In the genomic region with DNA sequence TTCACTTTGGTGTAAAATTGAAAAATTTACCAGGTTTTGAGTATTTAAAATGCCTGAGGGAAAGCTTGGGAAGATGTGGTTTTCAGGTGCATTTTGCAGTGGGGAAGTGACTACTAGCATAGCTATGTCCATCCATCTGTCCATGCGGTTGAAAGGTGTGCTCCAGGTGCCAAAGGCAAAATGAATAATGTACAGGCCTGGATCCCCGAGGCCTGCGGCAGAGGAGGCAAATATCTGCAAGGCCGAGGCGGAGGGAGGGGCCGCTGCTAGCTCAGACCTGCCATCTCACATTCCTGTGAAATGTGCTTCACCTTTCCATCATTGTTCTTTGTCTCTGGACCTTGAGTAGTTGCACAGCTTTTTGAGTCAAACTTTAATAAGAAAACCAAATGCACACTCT, we compare ENCODE assay signal across 16 cellular contexts.
DNase-seq lines count a peak whose midpoint lies in the region; ATAC-seq and TF ChIP-seq lines count a peak whose summit lies in the region.
"Had no signal": no experiment of that assay in that cellular context is flagged by ENCODE, and none has a peak within 500 bp of the region (broad histone marks: within the 10 kb centered on the region; RNA-seq: fewer than 3 reads in every experiment).

No MANE protein-coding gene starts in this region.

- H3K4me3 Mint-ChIP-seq in mesothelial cell of epicardium: no peak overlapping the region
- H3K4me3 Mint-ChIP-seq: CD8-positive, alpha-beta memory T cell had no signal

- H3K27ac Mint-ChIP-seq in mesothelial cell of epicardium: peak overlapping the region; percentile 72
- H3K27ac Mint-ChIP-seq: CD8-positive, alpha-beta memory T cell had no signal

- no peaks in the 10 kb centered on the region for H3K27me3 Mint-ChIP-seq in mesothelial cell of epicardium (ENCODE audit: low read depth)

- H3K27ac ChIP-seq in RWPE1 (peak overlapping the region; percentile 70), epithelial cell of prostate (peak overlapping the region; percentile 88)
- H3K27ac ChIP-seq: KMS-11, SJSA1 had no signal

- no peaks in the 10 kb centered on the region for H3K9me3 Mint-ChIP-seq in mesothelial cell of epicardium
- H3K9me3 Mint-ChIP-seq: CD8-positive, alpha-beta memory T cell had no signal

- DNase-seq in RWPE1 (ENCODE audit: low spot score) (peak; percentile 94), epithelial cell of prostate (ENCODE audit: low read depth, low spot score) (peak; percentile 88), mesothelial cell of epicardium (ENCODE audit: low spot score in 2 of 2, unreplicated experiment in 2 of 2) (no peak), iPS-NIHi7 (ENCODE audit: extremely low spot score) (no peak), midbrain (lab: John Stamatoyannopoulos, UW) (no peak)
- DNase-seq: C1 segment of cervical spinal cord; CD8-positive, alpha-beta memory T cell; NCI-H1417; NCI-H187 treated with DMSO at 0.1 percent for 48 hours; NCI-H226; NCI-H524 had no signal

- CTCF ChIA-PET in RWPE1 (lab: Yijun Ruan, JAX): interaction anchor here (0.7 kb wide), 1 partner anchor 229 kb away, joined by 3 read pairs; no protein-coding TSS in a partner anchor

- TF ChIP-seq CTCF in RWPE1 (conservative IDR thresholded peaks at IDR 0.05; ENCODE audit: low read depth) (no peak), mesothelial cell of epicardium (IDR thresholded peaks at IDR 0.05; ENCODE audit: unreplicated experiment) (no peak)

- POLR2A ChIA-PET in RWPE1 (lab: Yijun Ruan, JAX; ENCODE audit: low non-redundant PET): no interaction called here

- no peak for ATAC-seq in GM21619 (IDR thresholded peaks at IDR 0.05; ENCODE audit: unreplicated experiment)
- ATAC-seq in GM18502 (IDR thresholded peaks at IDR 0.05; ENCODE audit: poor library complexity, unreplicated experiment): no peak
- ATAC-seq: HCT116 had no signal

- H3K36me3 Mint-ChIP-seq in mesothelial cell of epicardium: no peaks in the 10 kb centered on the region
- H3K36me3 Mint-ChIP-seq: CD8-positive, alpha-beta memory T cell had no signal

- peaks cover 65% of the 10 kb centered on the region for H3K4me1 Mint-ChIP-seq in mesothelial cell of epicardium
- H3K4me1 Mint-ChIP-seq: CD8-positive, alpha-beta memory T cell had no signal

Comparison
In these comparisons a context has a peak if more than half of its experiments do, and no peak if none do; other contexts are left out.
1. DNase-seq: peak in RWPE1 (single experiment) and epithelial cell of prostate (single experiment); none in mesothelial cell of epicardium (0 of 2), iPS-NIHi7 (single experiment) and midbrain (single experiment).